Comparison of ENCODE assay signal across 12 cellular contexts in genomic region chr16:70692481-70693203, GRCh38. TPM values are rescaled to one million over a fixed set of nuclear protein-coding genes. Genes with fewer than 3 reads are reported as not detected.
DNase-seq lines count a peak whose midpoint lies in the region; ATAC-seq and TF ChIP-seq lines count a peak whose summit lies in the region.
"Had no signal": no experiment of that assay in that cellular context is flagged by ENCODE, and none has a peak within 500 bp of the region (broad histone marks: within the 10 kb centered on the region; RNA-seq: fewer than 3 reads in every experiment).

No MANE protein-coding gene starts in this region.

- TF ChIP-seq CTCF in fibroblast of villous mesenchyme (IDR thresholded peaks at IDR 0.05; ENCODE audit: insufficient read depth, low read depth, low read length) (no peak), type B pancreatic cell (conservative IDR thresholded peaks at IDR 0.05) (no peak)

- H3K27ac Mint-ChIP-seq in type B pancreatic cell: peak overlapping the region; percentile 78

- H3K27ac ChIP-seq in neuronal stem cell (replicated peaks; ENCODE audit: low read length): no peak overlapping the region
- H3K27ac ChIP-seq: 22Rv1 had no signal

- H4K8ac ChIP-seq in neuronal stem cell (ENCODE audit: low read depth, low read length): no peak overlapping the region

- peaks cover 30% of the 10 kb centered on the region for H3K4me1 Mint-ChIP-seq in type B pancreatic cell (ENCODE audit: unreplicated experiment)

- H3K4ac ChIP-seq in neuronal stem cell (ENCODE audit: low read length): peak overlapping the region; percentile 81

- no peaks in the 10 kb centered on the region for H3K27me3 ChIP-seq in neuronal stem cell (ENCODE audit: control insufficient read depth in 3 of 3, insufficient read depth in 3 of 3, low read depth in 1 of 3, low read length in 3 of 3)

- WGBS in neuronal stem cell (ENCODE audit: extremely low coverage in 2 of 2, insufficient read length in 2 of 2, insufficient replicate concordance in 1 of 2), 2 donors: no CpG with 5 or more reads among the region's 21 CpGs

- H3K79me1 ChIP-seq in neuronal stem cell (ENCODE audit: low read depth, low read length): peaks cover 4% of the 10 kb centered on the region

- peak; percentile 11 for DNase-seq in NCI-H2227 (lab: John Stamatoyannopoulos, UW; ENCODE audit: unreplicated experiment)
- DNase-seq in NCI-H2227 treated with DMSO at 0.1 percent for 48 hours (lab: John Stamatoyannopoulos, UW): no peak
- peak; percentile 70 for DNase-seq in fibroblast of villous mesenchyme (ENCODE audit: low read depth)
- no peak for DNase-seq in neuronal stem cell (ENCODE audit: low spot score)
- no peak for DNase-seq in type B pancreatic cell (ENCODE audit: extremely low spot score, unreplicated experiment)
- no peak for DNase-seq in NCI-H2081 treated with DMSO at 0.1 percent for 48 hours (lab: John Stamatoyannopoulos, UW)
- no peak for DNase-seq in Kasumi-1 (lab: John Stamatoyannopoulos, UW)
- DNase-seq: activated gamma-delta T cell; DMS153; effector CD8-positive, alpha-beta T cell had no signal

- peak overlapping the region; percentile 60 for H2BK15ac ChIP-seq in neuronal stem cell (ENCODE audit: low read length)

- peak overlapping the region; percentile 96 for H3K18ac ChIP-seq in neuronal stem cell (ENCODE audit: low read length)

- H4K91ac ChIP-seq in neuronal stem cell (ENCODE audit: low read depth, low read length, poor library complexity): peak overlapping the region; percentile 93

- H3K4me1 ChIP-seq in neuronal stem cell (ENCODE audit: control insufficient read depth in 2 of 2, insufficient read depth in 1 of 2, low read depth in 1 of 2, low read length in 2 of 2): peaks cover 49% of the 10 kb centered on the region in 2 donors

- peak overlapping the region; percentile 76 for H3K23ac ChIP-seq in neuronal stem cell (ENCODE audit: low read depth, low read length, poor library complexity)

- no peak overlapping the region for H3K9ac ChIP-seq in neuronal stem cell (ENCODE audit: low read depth, low read length, poor library complexity)

- peak overlapping the region; percentile 96 for H2BK12ac ChIP-seq in neuronal stem cell (ENCODE audit: low read length)

- no peaks in the 10 kb centered on the region for H3K9me3 Mint-ChIP-seq in type B pancreatic cell

- H3K36me3 ChIP-seq in neuronal stem cell (replicated peaks in 1 of 2; ENCODE audit: control insufficient read depth in 2 of 2, insufficient read depth in 2 of 2, low read length in 2 of 2): peaks cover 0 to 3% of the 10 kb centered on the region in 2 donors

- no peak overlapping the region for H3K4me2 ChIP-seq in neuronal stem cell (ENCODE audit: insufficient read depth, low read length, poor library complexity, severe bottlenecking)

- H3K14ac ChIP-seq in neuronal stem cell (ENCODE audit: low read length): peak overlapping the region; percentile 31

- H3K9me3 ChIP-seq in neuronal stem cell (replicated peaks in 1 of 2; ENCODE audit: control insufficient read depth in 2 of 2, insufficient read depth in 1 of 2, low read depth in 1 of 2, low read length in 2 of 2): peaks cover 0 to 2% of the 10 kb centered on the region in 2 donors

- no peak for ATAC-seq in GM18502 (IDR thresholded peaks at IDR 0.05; ENCODE audit: poor library complexity, unreplicated experiment)

- H2AFZ ChIP-seq in neuronal stem cell (ENCODE audit: low read length): peak overlapping the region; percentile 11

- H3K4me3 Mint-ChIP-seq in type B pancreatic cell: no peak overlapping the region

- H2BK120ac ChIP-seq in neuronal stem cell (ENCODE audit: low read depth, low read length): peak overlapping the region; percentile 41

- no peaks in the 10 kb centered on the region for H3K27me3 Mint-ChIP-seq in type B pancreatic cell

- H3K4me3 ChIP-seq in fibroblast of villous mesenchyme (ENCODE audit: low read depth, low read length) (no peak overlapping the region), neuronal stem cell (ENCODE audit: low read length in 2 of 2) (no peak overlapping the region)

- no peaks in the 10 kb centered on the region for H3K36me3 Mint-ChIP-seq in type B pancreatic cell

- H2BK5ac ChIP-seq in neuronal stem cell (ENCODE audit: low read length): peak overlapping the region; percentile 54

- H2AK5ac ChIP-seq in neuronal stem cell (ENCODE audit: low read depth, low read length): peak overlapping the region; percentile 99

RNA-seq across cellular contexts. Expression of gene MTSS2, which starts 6.8 kb away (rescaled TPM):
- total RNA-seq in fibroblast of villous mesenchyme: 74.1 and 97.6 TPM in 2 replicates
- 45.9 TPM for polyA plus RNA-seq in neuronal stem cell (2013, experiment 1 of 2)
- polyA plus RNA-seq in neuronal stem cell (2013, experiment 2 of 2): 48.5 TPM
- total RNA-seq in type B pancreatic cell (ENCODE audit: low replicate concordance): 92.2 and 118 TPM in 2 replicates

RNA-seq across cellular contexts. Expression of gene IL34, which starts 46.3 kb away (rescaled TPM):
- total RNA-seq in fibroblast of villous mesenchyme: 1.3 and 1.7 TPM in 2 replicates
- not detected for polyA plus RNA-seq in neuronal stem cell (2013, experiment 1 of 2)
- 0.03 TPM for polyA plus RNA-seq in neuronal stem cell (2013, experiment 2 of 2)
- total RNA-seq in type B pancreatic cell (ENCODE audit: low replicate concordance): 0.40 TPM in 1 of 2 replicates, not detected in the other

Comparison
In these comparisons a context has a peak if more than half of its experiments do, and no peak if none do; other contexts are left out.
1. DNase-seq: peak in NCI-H2227 (single experiment) and fibroblast of villous mesenchyme (single experiment); none in NCI-H2227 treated with DMSO at 0.1 percent for 48 hours (single experiment), neuronal stem cell (single experiment), type B pancreatic cell (single experiment), NCI-H2081 treated with DMSO at 0.1 percent for 48 hours (single experiment) and Kasumi-1 (0 of 2).